ENCODE assay signal across 8 cellular contexts in genomic region chr18:77062518-77063003, GRCh38.
A peak's percentile ranks its signal among the peaks of the same experiment; 100 is the strongest.
DNase-seq lines count a peak whose midpoint lies in the region; ATAC-seq and TF ChIP-seq lines count a peak whose summit lies in the region.

No MANE protein-coding gene starts in this region.

- peak; percentile 61 for ATAC-seq in GM21528 (IDR thresholded peaks at IDR 0.05; ENCODE audit: low FRiP score, unreplicated experiment)

- WGBS in mesendoderm (ENCODE audit: extremely low coverage, insufficient coverage, low lambda C conversion rate): no CpG with 5 or more reads among the region's 12 CpGs
- WGBS in mammary epithelial cell (ENCODE audit: low coverage, missing lambda C conversion rate): 99% methylated on average over 12 of the region's 12 CpGs

- no peak overlapping the region for H3K23ac ChIP-seq in mesendoderm (ENCODE audit: low read length)

- POLR2A ChIA-PET in A673 (lab: Charles Lee; ENCODE audit: low non-redundant PET): no interaction called here

- dilution Hi-C loops in mammary epithelial cell (cut with HindIII; ENCODE audit: low sequenced_read_pairs): loop anchor here (5.0 kb wide), 1 partner anchor 105 kb away; no protein-coding TSS in a partner anchor

- H2AFZ ChIP-seq in mammary epithelial cell (ENCODE audit: low read depth, low read length): no peak overlapping the region

- no peak overlapping the region for H2BK120ac ChIP-seq in mesendoderm (ENCODE audit: low read depth, low read length)

- H2AK5ac ChIP-seq in mesendoderm (ENCODE audit: low read length): no peak overlapping the region

- no peak overlapping the region for H3K4ac ChIP-seq in mesendoderm (ENCODE audit: low read depth, low read length)

- intact Hi-C loops in A673 (cut with micrococcal nuclease; ENCODE audit: unreplicated experiment) (loop anchor here (10.0 kb wide), 1 partner anchor 258 kb away; no protein-coding TSS in a partner anchor), mammary epithelial cell (cut with micrococcal nuclease) (loop anchor here (10.0 kb wide), 1 partner anchor 188 kb away; no protein-coding TSS in a partner anchor)

- H3K4me3 ChIP-seq in mesendoderm (ENCODE audit: low read length) (no peak overlapping the region), A673 (ENCODE audit: low read depth, low read length, poor library complexity, severe bottlenecking) (no peak overlapping the region), foreskin fibroblast (ENCODE audit: low read depth in 1 of 2, low read length in 2 of 2) (no peak overlapping the region), mammary epithelial cell (replicated peaks in 1 of 3; ENCODE audit: insufficient read depth in 1 of 3, low read depth in 2 of 3, low read length in 3 of 3) (no peak overlapping the region)

- in situ Hi-C loops in mammary epithelial cell (cut with MboI; ENCODE audit: low sequenced_read_pairs in 2 of 2): loop anchor here in 1 of 2 donors (10.0 kb wide), 1 partner anchor 62 kb away; no protein-coding TSS in a partner anchor

- H3K18ac ChIP-seq in mesendoderm (ENCODE audit: low read length): no peak overlapping the region

- no peak overlapping the region for H4K8ac ChIP-seq in mesendoderm (ENCODE audit: low read depth, low read length)

- H3K4me2 ChIP-seq in mesendoderm (ENCODE audit: low read length) (no peak overlapping the region), mammary epithelial cell (ENCODE audit: insufficient read depth, low read depth, low read length) (no peak overlapping the region)

- no peak overlapping the region for H4K5ac ChIP-seq in mesendoderm (ENCODE audit: low read length)

- no peak overlapping the region for H3K56ac ChIP-seq in mesendoderm (ENCODE audit: low read length)

- no peaks in the 10 kb centered on the region for H4K20me1 ChIP-seq in mammary epithelial cell (ENCODE audit: insufficient read depth, low read length)

- H3K9me3 ChIP-seq in A673 (ENCODE audit: low read depth, low read length, poor library complexity, severe bottlenecking) (no peaks in the 10 kb centered on the region), mammary epithelial cell (replicated peaks; ENCODE audit: insufficient read depth, low read length) (peaks cover 4% of the 10 kb centered on the region)

- no peaks in the 10 kb centered on the region for H3K27me3 ChIP-seq in mesendoderm (ENCODE audit: insufficient read depth, low read length, poor library complexity)
- no peaks in the 10 kb centered on the region for H3K27me3 ChIP-seq in A673 (replicated peaks; ENCODE audit: insufficient read depth, low read depth, low read length, poor library complexity)
- H3K27me3 ChIP-seq in mammary epithelial cell (ENCODE audit: insufficient read depth, low read length): no peaks in the 10 kb centered on the region

- H3K4me1 ChIP-seq in mesendoderm (ENCODE audit: control insufficient read depth, low read depth, low read length) (peaks cover 4% of the 10 kb centered on the region), A673 (ENCODE audit: insufficient read depth, low read length, poor library complexity, severe bottlenecking) (no peaks in the 10 kb centered on the region), mammary epithelial cell (ENCODE audit: insufficient read depth, low read length) (peaks cover 49% of the 10 kb centered on the region)

- H2BK5ac ChIP-seq in mesendoderm (ENCODE audit: low read length): no peak overlapping the region

- H3K79me1 ChIP-seq in mesendoderm (ENCODE audit: low read length): no peaks in the 10 kb centered on the region

- H3K27ac ChIP-seq in mesendoderm (ENCODE audit: low read depth, low read length) (no peak overlapping the region), A673 (ENCODE audit: low read depth, low read length, poor library complexity, severe bottlenecking) (no peak overlapping the region), mammary epithelial cell (ENCODE audit: insufficient read depth, low read depth, low read length) (no peak overlapping the region)

- CTCF ChIA-PET in A673 (lab: Charles Lee) (no interaction called here), mammary epithelial cell (lab: Charles Lee; ENCODE audit: low non-redundant PET) (no interaction called here)

- H2BK15ac ChIP-seq in mesendoderm (replicated peaks; ENCODE audit: low read depth): no peak overlapping the region

- TF ChIP-seq CTCF in A673 (conservative IDR thresholded peaks at IDR 0.05; ENCODE audit: low read depth, low read length) (no peak), foreskin fibroblast (IDR thresholded peaks at IDR 0.05; ENCODE audit: low read depth, low read length) (no peak), mammary epithelial cell (conservative IDR thresholded peaks at IDR 0.05 in 1 of 2, IDR thresholded peaks at IDR 0.05 in 1 of 2; ENCODE audit: extremely low read depth in 1 of 2, insufficient read depth in 1 of 2, low read depth in 1 of 2, low read length in 2 of 2) (no peak)

- H3K9ac ChIP-seq in mesendoderm (ENCODE audit: low read length) (no peak overlapping the region), mammary epithelial cell (ENCODE audit: insufficient read depth, low read length) (no peak overlapping the region)

- BruUV-seq in A673 (replicated peaks; lab: Mats Ljungman, UMichigan): no TSS peak
- no TSS peak for BruUV-seq in mammary epithelial cell (replicated peaks; lab: Mats Ljungman, UMichigan)

- H3K36me3 ChIP-seq in mesendoderm (ENCODE audit: control insufficient read depth, insufficient read depth, low read length): no peaks in the 10 kb centered on the region
- H3K36me3 ChIP-seq in A673 (ENCODE audit: insufficient read depth, low read length, poor library complexity, severe bottlenecking): no peaks in the 10 kb centered on the region
- H3K36me3 ChIP-seq in mammary epithelial cell (ENCODE audit: insufficient read depth, low read length): peaks cover 5% of the 10 kb centered on the region

- DNase-seq in EL (peak; percentile 22), LHCN-M2 (ENCODE audit: low read depth) (peak; percentile 59), mesendoderm (peak; percentile 77), A673 (ENCODE audit: low spot score) (no peak), foreskin fibroblast (no peak), mammary epithelial cell (no peak)
- peak; percentile 63 for DNase-seq in activated effector memory CD4-positive, alpha-beta T cell treated with Interleukin-2 at 50 U/mL for 16 hours

- H3K79me2 ChIP-seq in mesendoderm (ENCODE audit: control insufficient read depth, insufficient read depth, low read length): no peaks in the 10 kb centered on the region
- peaks cover 15% of the 10 kb centered on the region for H3K79me2 ChIP-seq in mammary epithelial cell (ENCODE audit: insufficient read depth, low read length)

Comparison
In these comparisons a context has a peak if more than half of its experiments do, and no peak if none do; other contexts are left out.
1. DNase-seq: peak in EL (single experiment), LHCN-M2 (single experiment), activated effector memory CD4-positive, alpha-beta T cell treated with Interleukin-2 at 50 U/mL for 16 hours (single experiment) and mesendoderm (single experiment); none in A673 (single experiment), foreskin fibroblast (0 of 2) and mammary epithelial cell (single experiment).